10 cellular contexts compared by ENCODE assay signal in genomic region chr9:70409800-70410199, GRCh38. TPM values are rescaled to one million over a fixed set of nuclear protein-coding genes. Genes with fewer than 3 reads are reported as not detected.
A peak's percentile ranks its signal among the peaks of the same experiment; 100 is the strongest.
DNase-seq lines count a peak whose midpoint lies in the region; ATAC-seq lines count a peak whose summit lies in the region.
"Had no signal": no experiment of that assay in that cellular context is flagged by ENCODE, and none has a peak within 500 bp of the region (broad histone marks: within the 10 kb centered on the region; RNA-seq: fewer than 3 reads in every experiment).

No MANE protein-coding gene starts in this region.

- peak overlapping the region; percentile 98 for H3K4me3 ChIP-seq in skeletal muscle satellite cell (ENCODE audit: low read length)
- H3K4me3 ChIP-seq in MG63: no peak overlapping the region

- no peak overlapping the region for H3K4me3 Mint-ChIP-seq in activated CD8-positive, alpha-beta T cell treated with anti-CD3 and anti-CD28 coated beads, Interleukin-2, amount 10 ng/mL, durations not matched to agents 7 days and 5 days

- DNase-seq in G401 (ENCODE audit: low spot score) (peak; percentile 13), fibroblast of peridontal ligament (ENCODE audit: extremely low read depth) (peak; percentile 46), MG63 (no peak), ecto neural progenitor cell (ENCODE audit: low spot score) (no peak), GDM1 (lab: John Stamatoyannopoulos, UW) (no peak)
- DNase-seq in activated CD8-positive, alpha-beta T cell treated with anti-CD3 and anti-CD28 coated beads, Interleukin-2, amount 10 ng/mL, durations not matched to agents 7 days and 5 days: no peak
- DNase-seq in activated CD8-positive, alpha-beta memory T cell treated with anti-CD3 and anti-CD28 coated beads for 24 hours: no peak
- DNase-seq: NCI-H510A treated with DMSO at 0.1 percent for 48 hours had no signal

- peak overlapping the region; percentile 94 for H3K27ac Mint-ChIP-seq in activated CD8-positive, alpha-beta T cell treated with anti-CD3 and anti-CD28 coated beads, Interleukin-2, amount 10 ng/mL, durations not matched to agents 7 days and 5 days
- H3K27ac Mint-ChIP-seq: progenitor cell of endocrine pancreas had no signal

- H3K36me3 ChIP-seq in skeletal muscle satellite cell (ENCODE audit: insufficient read depth, low read length) (peaks cover 3% of the 10 kb centered on the region), MG63 (no peaks in the 10 kb centered on the region)

- H3K27me3 Mint-ChIP-seq in activated CD8-positive, alpha-beta T cell treated with anti-CD3 and anti-CD28 coated beads, Interleukin-2, amount 10 ng/mL, durations not matched to agents 7 days and 5 days (ENCODE audit: low read depth): no peaks in the 10 kb centered on the region

- peaks cover 69% of the 10 kb centered on the region for H3K4me1 Mint-ChIP-seq in activated CD8-positive, alpha-beta T cell treated with anti-CD3 and anti-CD28 coated beads, Interleukin-2, amount 10 ng/mL, durations not matched to agents 7 days and 5 days (ENCODE audit: low read depth)

- no peaks in the 10 kb centered on the region for H3K9me3 ChIP-seq in skeletal muscle satellite cell (replicated peaks; ENCODE audit: low read length)
- H3K9me3 ChIP-seq in MG63: no peaks in the 10 kb centered on the region

- in situ Hi-C loops in G401 (cut with HindIII; ENCODE audit: low sequenced_read_pairs): no loop called here

- POLR2A ChIA-PET in activated CD8-positive, alpha-beta T cell treated with anti-CD3 and anti-CD28 coated beads, Interleukin-2, amount 10 ng/mL, durations not matched to agents 7 days and 5 days (lab: Charles Lee): interaction anchor here (1.4 to 11.1 kb wide), 2 partner anchors 10 to 15 kb away, joined by 5 to 90 read pairs; no protein-coding TSS in a partner anchor

- H3K9me3 Mint-ChIP-seq in activated CD8-positive, alpha-beta T cell treated with anti-CD3 and anti-CD28 coated beads, Interleukin-2, amount 10 ng/mL, durations not matched to agents 7 days and 5 days (ENCODE audit: insufficient read depth): no peaks in the 10 kb centered on the region

- peak overlapping the region; percentile 100 for H3K9ac ChIP-seq in skeletal muscle satellite cell (ENCODE audit: low read depth, low read length)

- ATAC-seq in activated CD8-positive, alpha-beta T cell treated with anti-CD3 and anti-CD28 coated beads, Interleukin-2, amount 10 ng/mL, durations not matched to agents 7 days and 5 days: no peak

- CTCF ChIA-PET in activated CD8-positive, alpha-beta T cell treated with anti-CD3 and anti-CD28 coated beads, Interleukin-2, amount 10 ng/mL, durations not matched to agents 7 days and 5 days (lab: Charles Lee): interaction anchor here (0.8 to 1.6 kb wide), 5 partner anchors 9 to 193 kb away, joined by 3 to 12 read pairs (median 4); no protein-coding TSS in a partner anchor

- peaks cover 2% of the 10 kb centered on the region for H3K36me3 Mint-ChIP-seq in activated CD8-positive, alpha-beta T cell treated with anti-CD3 and anti-CD28 coated beads, Interleukin-2, amount 10 ng/mL, durations not matched to agents 7 days and 5 days (ENCODE audit: low read depth)

- H3K4me1 ChIP-seq in skeletal muscle satellite cell (ENCODE audit: control insufficient read depth, insufficient read depth, low read length): peaks cover 58% of the 10 kb centered on the region

- H3K4me2 ChIP-seq in skeletal muscle satellite cell (ENCODE audit: low read length): peak overlapping the region; percentile 86

- H3K27me3 ChIP-seq in skeletal muscle satellite cell (ENCODE audit: control insufficient read depth, insufficient read depth, low read length) (no peaks in the 10 kb centered on the region), MG63 (no peaks in the 10 kb centered on the region)

RNA-seq across cellular contexts. Expression of gene KLF9, which starts 4.7 kb away (rescaled TPM):
- 6.5 and 12.3 TPM in 2 replicates for total RNA-seq in G401 (2014; rRNA removed; shearing (Covaris generic))
- 1 to 10 TPM; 8.8 to 9.6 TPM for total RNA-seq in activated CD8-positive, alpha-beta T cell treated with anti-CD3 and anti-CD28 coated beads, Interleukin-2, amount 10 ng/mL, durations not matched to agents 7 days and 5 days
- 33.7 and 34.1 TPM in 2 replicates for total RNA-seq in skeletal muscle satellite cell (2012; rRNA removed)
- 2.1 and 5.5 TPM in 2 replicates for total RNA-seq in MG63 (2014; rRNA removed; shearing (Covaris generic); ENCODE audit: low replicate concordance)

Comparison
In these comparisons a context has a peak if more than half of its experiments do, and no peak if none do; other contexts are left out.
1. DNase-seq: peak in G401 (single experiment) and fibroblast of peridontal ligament (single experiment); none in activated CD8-positive, alpha-beta T cell treated with anti-CD3 and anti-CD28 coated beads, Interleukin-2, amount 10 ng/mL, durations not matched to agents 7 days and 5 days (single experiment), MG63 (single experiment), ecto neural progenitor cell (single experiment), activated CD8-positive, alpha-beta memory T cell treated with anti-CD3 and anti-CD28 coated beads for 24 hours (single experiment) and GDM1 (single experiment).